In the genomic region with DNA sequence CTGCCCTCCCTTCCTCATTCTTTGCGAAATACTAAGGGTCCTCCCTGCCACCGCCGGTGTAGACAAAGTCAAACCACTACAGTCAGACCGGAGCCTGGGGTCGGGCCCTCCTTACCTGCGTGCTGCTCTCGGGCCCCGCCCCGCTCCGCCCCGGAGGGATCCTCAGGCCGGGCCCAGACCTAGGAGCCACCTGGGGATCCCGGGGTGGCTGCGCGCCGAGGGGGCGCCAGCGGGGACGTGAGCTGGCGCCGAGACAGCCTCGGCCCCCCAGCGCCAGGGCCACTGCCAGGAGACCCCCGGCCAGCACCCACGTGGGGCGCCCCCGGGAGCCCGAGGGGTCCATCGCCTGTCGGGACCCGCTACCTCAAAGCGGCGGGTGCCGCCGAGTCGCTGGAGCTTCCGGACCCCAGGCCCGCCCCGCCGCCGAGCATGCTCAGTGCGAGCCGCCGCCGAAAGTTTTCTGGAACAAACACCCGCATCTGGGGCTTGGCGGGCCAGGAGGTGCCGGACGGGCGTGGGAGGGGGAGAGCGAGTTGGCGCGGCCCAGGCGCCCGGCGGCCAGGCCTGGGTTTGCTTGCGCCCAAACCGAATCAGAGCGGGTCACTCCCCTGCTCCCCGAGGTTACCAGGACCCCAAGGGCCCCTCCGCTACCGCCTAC, we compare ENCODE assay signal across 8 cellular contexts. TPM values are rescaled to one million over a fixed set of nuclear protein-coding genes. Genes with fewer than 3 reads are reported as not detected.
DNase-seq lines count a peak whose midpoint lies in the region; ATAC-seq, FAIRE-seq and TF ChIP-seq lines count a peak whose summit lies in the region.

TSS of gene EVC2 (minus strand) at position 389 of the 658 bp plus-strand sequence. CDS start at position 343, 46 bp downstream.

- ATAC-seq in HG03571 (IDR thresholded peaks at IDR 0.05; ENCODE audit: unreplicated experiment), result peak; percentile 32
- peak; percentile 43 for ATAC-seq in K562
- ATAC-seq in GM19397 (IDR thresholded peaks at IDR 0.05; ENCODE audit: unreplicated experiment), result no peak

- peaks cover 42% of the 10 kb centered on the region for H3K27me3 Mint-ChIP-seq in activated naive CD4-positive, alpha-beta T cell treated with anti-CD3 and anti-CD28 coated beads for 36 hours (ENCODE audit: low read depth)

- TF ChIP-seq POLR2A in K562 (conservative IDR thresholded peaks at IDR 0.05), result no peak

- H3K27ac ChIP-seq in K562 (ENCODE audit: extremely low read depth, low read depth, low read length), result no peak within 1 kb of the TSS

- peaks cover 7% of the 10 kb centered on the region; the same call in 1 of the 2 replicates for H3K9me3 ChIP-seq in K562 (replicated peaks; ENCODE audit: control insufficient read depth, insufficient read depth, low read depth, low read length)

- H3K79me2 ChIP-seq in K562 (ENCODE audit: control insufficient read depth, insufficient read depth, low read length), result no peaks in the 10 kb centered on the region

- H2AFZ ChIP-seq in K562 (ENCODE audit: low read depth, low read length), result no peak within 1 kb of the TSS; the same call in 1 of the 2 replicates

- intact Hi-C loops in K562 (cut with micrococcal nuclease), result no loop called here
- intact Hi-C loops in activated naive CD4-positive, alpha-beta T cell treated with anti-CD3 and anti-CD28 coated beads for 36 hours (cut with micrococcal nuclease), result no loop called here

- H3K27me3 ChIP-seq in K562 (ENCODE audit: control insufficient read depth in 2 of 2, insufficient read depth in 2 of 2, low read length in 2 of 2), result peaks cover 2 to 18% of the 10 kb centered on the region in 2 experiments; a peak in 3 of 5 replicates

- 10% methylated on average over 39 of the region's 62 CpGs for WGBS in K562 (ENCODE audit: insufficient coverage, low coverage, missing lambda C conversion rate)

- no peak within 1 kb of the TSS for H3K27ac Mint-ChIP-seq in activated naive CD4-positive, alpha-beta T cell treated with anti-CD3 and anti-CD28 coated beads for 36 hours

- no peak within 1 kb of the TSS for H3K4me3 Mint-ChIP-seq in activated naive CD4-positive, alpha-beta T cell treated with anti-CD3 and anti-CD28 coated beads for 36 hours

- H3K36me3 Mint-ChIP-seq in activated naive CD4-positive, alpha-beta T cell treated with anti-CD3 and anti-CD28 coated beads for 36 hours (ENCODE audit: low read depth), result peaks cover 3% of the 10 kb centered on the region

- no peak for TF ChIP-seq RAD21 in K562 (CRISPR knock-in tag; conservative IDR thresholded peaks at IDR 0.05 in 1 of 2, IDR thresholded peaks at IDR 0.05 in 1 of 2)

- CTCF ChIA-PET in K562 (lab: Yijun Ruan, JAX; ENCODE audit: low intra/inter-chr PET ratio), result no interaction called here
- CTCF ChIA-PET in activated naive CD4-positive, alpha-beta T cell treated with anti-CD3 and anti-CD28 coated beads for 36 hours (lab: Charles Lee), result no interaction called here

- BruUV-seq in K562 (replicated peaks; lab: Mats Ljungman, UMichigan), result no TSS peak

- peak within 1 kb of the TSS in 1 of 2 experiments; percentile 26; a peak in 1 of 4 replicates for H3K9ac ChIP-seq in K562 (ENCODE audit: insufficient read depth in 1 of 2, low read depth in 2 of 2, low read length in 2 of 2)

- TF ChIP-seq CTCF in AG09319 (IDR thresholded peaks at IDR 0.05; ENCODE audit: low read depth, low read length) (no peak), K562 (IDR thresholded peaks at IDR 0.05 in 2 of 3, conservative IDR thresholded peaks at IDR 0.05 in 1 of 3; ENCODE audit: insufficient read depth in 2 of 3, low read depth in 1 of 3, low read length in 3 of 3) (no peak)

- H3K4me1 Mint-ChIP-seq in activated naive CD4-positive, alpha-beta T cell treated with anti-CD3 and anti-CD28 coated beads for 36 hours (ENCODE audit: low read depth), result peaks cover 12% of the 10 kb centered on the region

- no peak for FAIRE-seq in K562 (lab: Jason Lieb, UNC)

- H3K4me3 ChIP-seq in K562, result 0 out of 2 replicates have a peak within 1 kb of the TSS, but pooled peaks have one; percentile 13

- H3K36me3 ChIP-seq in K562 (ENCODE audit: control insufficient read depth, insufficient read depth, low read length), result no peaks in the 10 kb centered on the region

- in situ Hi-C loops in K562 (cut with MboI), result no loop called here

- H3K9me3 Mint-ChIP-seq in activated naive CD4-positive, alpha-beta T cell treated with anti-CD3 and anti-CD28 coated beads for 36 hours, result peaks cover 4% of the 10 kb centered on the region

- POLR2A ChIA-PET in K562 (lab: Yijun Ruan, JAX), result no interaction called here

- no peak for TF ChIP-seq EP300 in K562 (IDR thresholded peaks at IDR 0.05; ENCODE audit: low read length)

- H3K4me2 ChIP-seq in K562 (ENCODE audit: insufficient read depth, low read length), result peak within 1 kb of the TSS; percentile 49

- no peaks in the 10 kb centered on the region for H3K9me1 ChIP-seq in K562 (ENCODE audit: control insufficient read depth, insufficient read depth, low read length)

- DNase-seq in AG09319 (ENCODE audit: extremely low read depth, low read depth) (peak; percentile 36), K562 (ENCODE audit: extremely low read depth in 1 of 4, low spot score in 3 of 4) (peak in 2 of 4 experiments; percentile 14 to 48), hepatic stellate cell (ENCODE audit: low spot score) (peak; percentile 72), renal cortical epithelial cell (ENCODE audit: low read depth) (no peak), SKM-1 (lab: John Stamatoyannopoulos, UW; ENCODE audit: unreplicated experiment) (no peak)
- DNase-seq in activated naive CD4-positive, alpha-beta T cell treated with anti-CD3 and anti-CD28 coated beads for 36 hours, result no peak

- H4K20me1 ChIP-seq in K562 (replicated peaks; ENCODE audit: control insufficient read depth, insufficient read depth, low read length), result no peaks in the 10 kb centered on the region

- H3K4me1 ChIP-seq in K562 (replicated peaks in 1 of 2; ENCODE audit: control insufficient read depth in 2 of 2, insufficient read depth in 2 of 2, low read length in 2 of 2), result peaks cover 0 to 20% of the 10 kb centered on the region in 2 experiments; a peak in 4 of 5 replicates

TF ChIP-seq in K562, 482 proteins besides CTCF, POLR2A, EP300 and RAD21:
- TF ChIP-seq RBFOX2 (IDR thresholded peaks at IDR 0.05; ENCODE audit: low read depth, low read length) (peak; percentile 61), NRF1 (conservative IDR thresholded peaks at IDR 0.05 in 1 of 2, IDR thresholded peaks at IDR 0.05 in 1 of 2) (peak; percentile 85 to 86), POLR2G (IDR thresholded peaks at IDR 0.05; ENCODE audit: low read depth, low read length) (peak; percentile 56), CREB1 (IDR thresholded peaks at IDR 0.05) (no peak), CREB1 (CRISPR knock-in tag; IDR thresholded peaks at IDR 0.05) (no peak)

RNA-seq across cellular contexts. Expression of gene EVC2, which starts in this region (rescaled TPM):
- total RNA-seq in K562 (2011; cell fraction: chromatin; rRNA removed; ENCODE audit: low replicate concordance), result 0.62 and 0.63 TPM in 2 replicates
- total RNA-seq in K562 (2011; cell fraction: nucleolus; rRNA removed), result 0.26 and 0.33 TPM in 2 replicates
- total RNA-seq in K562 (2011; cell fraction: nucleoplasm; rRNA removed), result 0.31 and 0.51 TPM in 2 replicates
- 0.54 and 0.61 TPM in 2 replicates for total RNA-seq in K562 (2014; rRNA removed)
- 0.29 and 0.45 TPM in 2 replicates for total RNA-seq in K562 (2014; rRNA removed; fragmentation: Illumina TruSeq; extraction: Trizol)
- total RNA-seq in K562 (2015; rRNA removed; fragmentation: Illumina TruSeq; extraction: Trizol), result 0.45 and 0.51 TPM in 2 replicates
- total RNA-seq in K562 (2021), result 0.47 and 0.55 TPM in 2 replicates
- 0.03 TPM in 1 of 2 replicates, not detected in the other for polyA plus RNA-seq in K562 (2011; rRNA removed)
- polyA plus RNA-seq in K562 (2011; cell fraction: cytosol; rRNA removed), result 0.01 TPM in 1 of 2 replicates, not detected in the other
- polyA plus RNA-seq in K562 (2011; cell fraction: nucleus; rRNA removed), result 0.10 TPM in 1 of 2 replicates, not detected in the other
- polyA plus RNA-seq in K562 (2012), result 0.36 and 1.2 TPM in 2 replicates
- polyA plus RNA-seq in K562 (2014; fragmentation: Illumina TruSeq; extraction: Trizol), result 0.26 and 0.33 TPM in 2 replicates
- under 1 TPM in 1 of 2 experiments, not detected in 1; 0.07 TPM for polyA plus RNA-seq in K562 (2014; fragmentation: Nextera tagmentation; extraction: Ambion mirVana)
- polyA plus RNA-seq in K562 (2014; rRNA removed), result 0.36 and 0.42 TPM in 2 replicates
- polyA minus RNA-seq in K562 (2011; rRNA and poly(A)+ RNA removed), result 0.04 TPM in 1 of 2 replicates, not detected in the other
- not detected in 2 replicates for polyA minus RNA-seq in K562 (2011; cell fraction: cytosol; rRNA and poly(A)+ RNA removed)
- 0.13 TPM in 1 of 2 replicates, not detected in the other for polyA minus RNA-seq in K562 (2011; cell fraction: nucleus; rRNA and poly(A)+ RNA removed)
- 6.6 and 14.7 TPM in 2 replicates for total RNA-seq in renal cortical epithelial cell
- not detected for total RNA-seq in activated naive CD4-positive, alpha-beta T cell treated with anti-CD3 and anti-CD28 coated beads for 36 hours

Comparison
In these comparisons a context has a peak if more than half of its experiments do, and no peak if none do; other contexts are left out.
1. DNase-seq: peak in AG09319 (single experiment) and hepatic stellate cell (single experiment); none in renal cortical epithelial cell (single experiment), activated naive CD4-positive, alpha-beta T cell treated with anti-CD3 and anti-CD28 coated beads for 36 hours (single experiment) and SKM-1 (single experiment).